ENCODE assay signal across 1 cellular context in genomic region chr9:16191237-16191636, GRCh38.
TF ChIP-seq lines count a peak whose summit lies in the region.

No MANE protein-coding gene starts in this region.

TF ChIP-seq in IMR-90, 13 proteins besides CTCF, POLR2A, EP300 and RAD21 (continued from another document):
- TF ChIP-seq USF2 (IDR thresholded peaks at IDR 0.05; ENCODE audit: low read depth, low read length) = no peak
- TF ChIP-seq MAZ (IDR thresholded peaks at IDR 0.05; ENCODE audit: borderline replicate concordance, low read depth, low read length) = no peak
- no peak for TF ChIP-seq RCOR1 (IDR thresholded peaks at IDR 0.05; ENCODE audit: insufficient replicate concordance, low read length)
